ENCODE assay signal across 8 cellular contexts in the genomic region with DNA sequence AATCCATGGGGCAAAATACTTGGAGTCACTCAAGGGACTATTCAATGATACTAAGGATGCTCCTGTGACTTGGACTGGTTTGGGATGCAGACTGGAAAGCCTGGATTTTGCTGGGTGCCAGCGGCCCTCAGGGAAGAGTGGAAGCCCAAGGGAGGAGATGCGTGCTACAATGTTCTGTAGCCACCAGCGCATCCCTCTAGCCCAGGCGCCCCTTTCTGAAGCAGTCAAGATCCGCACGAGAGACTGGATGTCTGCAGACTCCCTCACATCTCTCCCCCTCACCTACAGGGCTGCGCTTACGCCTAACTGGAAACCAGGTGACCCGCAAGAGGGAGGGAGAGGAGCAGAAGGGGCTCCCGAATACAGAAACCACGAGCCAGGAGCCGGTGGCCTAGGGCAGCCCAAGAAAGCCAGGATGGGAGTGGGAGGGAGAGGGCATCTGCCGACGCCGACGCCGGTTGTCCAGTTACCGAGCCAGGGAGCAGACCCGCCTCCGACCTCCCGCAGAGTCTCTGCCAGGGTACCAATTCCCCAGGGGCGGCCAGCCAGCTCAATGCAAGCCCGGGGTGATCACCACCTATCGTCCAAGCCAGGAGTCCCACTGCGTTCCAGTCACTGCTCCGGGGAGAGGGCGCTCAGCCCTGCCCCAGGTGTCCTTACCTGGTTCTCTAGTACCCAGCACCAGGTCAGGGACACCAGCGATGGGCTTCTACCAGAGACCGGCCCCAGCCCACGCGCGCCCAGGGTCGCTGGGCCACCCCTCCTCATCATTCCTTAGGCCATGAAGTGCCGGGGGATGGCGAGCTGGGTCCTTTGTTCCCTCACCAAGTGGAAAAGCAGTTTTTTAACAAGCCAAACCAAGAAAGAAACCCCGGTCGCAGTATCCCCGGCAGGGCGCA. TPM values are rescaled to one million over a fixed set of nuclear protein-coding genes. Genes with fewer than 3 reads are reported as not detected.
DNase-seq lines count a peak whose midpoint lies in the region; ATAC-seq and TF ChIP-seq lines count a peak whose summit lies in the region.

No MANE protein-coding gene starts in this region.

- H3K9ac ChIP-seq in rectal smooth muscle tissue (ENCODE audit: low read length), result peak overlapping the region; percentile 39

- H3K36me3 ChIP-seq in heart right ventricle (peaks cover 0 to 24% (median 0%) of the 10 kb centered on the region in 9 donors), rectal smooth muscle tissue (ENCODE audit: control insufficient read depth, insufficient read depth, low read length) (no peaks in the 10 kb centered on the region)

- 10% methylated on average over 39 of the region's 39 CpGs for WGBS in heart right ventricle, 2 donors

- H3K27me3 ChIP-seq in heart right ventricle, result peaks cover 0 to 70% (median 0%) of the 10 kb centered on the region in 7 donors
- H3K27me3 ChIP-seq in rectal smooth muscle tissue (ENCODE audit: control insufficient read depth, insufficient read depth, low read length), result peaks cover 10% of the 10 kb centered on the region

- H3K27ac ChIP-seq in heart right ventricle (peak overlapping the region; percentile 70 to 93 (median 90)), rectal smooth muscle tissue (ENCODE audit: low read depth, low read length) (no peak overlapping the region)

- H3K9me3 ChIP-seq in heart right ventricle, result no peaks in the 10 kb centered on the region

- DNase-seq in stimulated activated CD4-positive, alpha-beta T cell treated with anti-CD3 and anti-CD28 coated beads, Interleukin-4, amount 100 ng/mL, for 1 hour, result peak; percentile 3
- no peak for DNase-seq in stimulated activated CD4-positive, alpha-beta T cell treated with anti-CD3 and anti-CD28 coated beads, Interleukin-1b, Interleukin-23, amount 100 ng/mL, for 48 hours
- DNase-seq in activated CD8-positive, alpha-beta memory T cell treated with anti-CD3 and anti-CD28 coated beads, Interleukin-2, amount 50 U/mL, for 48 hours, result peak; percentile 51
- DNase-seq in heart right ventricle, result peak; percentile 37 to 46
- no peak for DNase-seq in middle frontal gyrus (ENCODE audit: extremely low spot score, low spot score)
- no peak for DNase-seq in SIG-M5 treated with dmso at 0.1 percent for 504 hours (lab: John Stamatoyannopoulos, UW; ENCODE audit: unreplicated experiment)

- intact Hi-C loops in heart right ventricle (cut with DNase I), result loop anchor here in 4 of 10 donors (5.0 to 10.0 kb wide), 4 partner anchors 52 to 175 kb away; no protein-coding TSS in a partner anchor

- H3K4me1 ChIP-seq in heart right ventricle (peaks cover 4 to 62% (median 34%) of the 10 kb centered on the region in 9 donors), rectal smooth muscle tissue (ENCODE audit: control insufficient read depth, insufficient read depth, low read length) (peaks cover 6% of the 10 kb centered on the region)

- peak; percentile 17 to 67 (median 47) for ATAC-seq in heart right ventricle
- ATAC-seq in GM19395 (IDR thresholded peaks at IDR 0.05; ENCODE audit: unreplicated experiment), result no peak

- H3K4me3 ChIP-seq in heart right ventricle, result peak overlapping the region; percentile 55 to 96 (median 85)
- peak overlapping the region; percentile 71 for H3K4me3 ChIP-seq in rectal smooth muscle tissue (ENCODE audit: low read length)

- TF ChIP-seq CTCF in heart right ventricle (IDR thresholded peaks at IDR 0.05), result peak in 3 of 9 donors; percentile 15 to 25 (median 20)

RNA-seq across cellular contexts. Expression of gene NTN4, which starts 1.2 kb away (rescaled TPM):
- 100 to 1,000 TPM in 1 of 10 donors, 10 to 100 TPM in 9; 54.7 to 105 (median 67.7) TPM for total RNA-seq in heart right ventricle
- polyA plus RNA-seq in heart right ventricle, result 10 to 100 TPM; 17.9 to 27.7 TPM

Comparison
In these comparisons a context has a peak if more than half of its experiments do, and no peak if none do; other contexts are left out.
1. DNase-seq: peak in stimulated activated CD4-positive, alpha-beta T cell treated with anti-CD3 and anti-CD28 coated beads, Interleukin-4, amount 100 ng/mL, for 1 hour (single experiment), activated CD8-positive, alpha-beta memory T cell treated with anti-CD3 and anti-CD28 coated beads, Interleukin-2, amount 50 U/mL, for 48 hours (single experiment) and heart right ventricle (2 of 2); none in stimulated activated CD4-positive, alpha-beta T cell treated with anti-CD3 and anti-CD28 coated beads, Interleukin-1b, Interleukin-23, amount 100 ng/mL, for 48 hours (single experiment), middle frontal gyrus (single experiment) and SIG-M5 treated with dmso at 0.1 percent for 504 hours (single experiment).